36 cellular contexts compared by ENCODE assay signal in the genomic region with DNA sequence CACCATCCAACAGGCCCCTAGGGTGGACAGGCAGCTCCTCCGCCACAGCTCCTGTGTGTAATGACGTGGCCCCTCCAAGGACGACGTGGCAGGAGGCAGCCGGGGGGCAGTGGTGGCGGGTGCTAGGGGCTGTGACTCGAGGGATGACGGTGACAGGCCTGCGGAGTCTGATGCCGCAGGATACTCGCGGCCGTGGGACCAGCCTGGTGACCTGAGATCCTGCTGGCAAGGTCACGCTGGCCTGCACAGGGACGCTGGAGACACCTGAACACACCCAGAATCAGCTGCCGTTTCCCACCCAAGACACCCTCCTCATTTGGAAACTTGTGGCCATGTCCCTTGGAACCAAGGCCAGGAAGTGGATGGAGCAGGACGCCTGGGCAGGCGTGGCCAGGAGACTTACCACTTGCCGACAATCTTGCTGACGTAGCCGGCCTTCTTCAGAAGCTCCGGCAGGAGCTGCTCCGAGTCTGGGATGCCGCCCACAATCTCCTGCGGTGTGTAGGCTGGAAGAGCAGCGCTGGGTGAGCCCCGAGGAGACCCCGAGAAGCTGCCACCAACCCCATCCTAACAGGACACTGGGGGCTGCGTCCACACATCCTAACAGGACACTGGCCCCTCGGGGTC. TPM values are rescaled to one million over a fixed set of nuclear protein-coding genes. Genes with fewer than 3 reads are reported as not detected.
"Had no signal": no experiment of that assay in that cellular context is flagged by ENCODE, and none has a peak within 500 bp of the region (broad histone marks: within the 10 kb centered on the region; RNA-seq: fewer than 3 reads in every experiment).

No MANE protein-coding gene starts in this region.

- H3K4me3 ChIP-seq: coronary artery, esophagus muscularis mucosa, gastroesophageal sphincter, heart right ventricle, mucosa of descending colon, neural progenitor cell, prostate gland, right atrium auricular region, smooth muscle cell, stomach, thyroid gland, vagina had no signal

- H3K9ac ChIP-seq: neural progenitor cell had no signal

- H3K9me3 ChIP-seq: esophagus muscularis mucosa, gastroesophageal sphincter, heart right ventricle, mucosa of descending colon, prostate gland, right atrium auricular region, stomach, thyroid gland, vagina had no signal

- H3K27ac ChIP-seq: coronary artery, esophagus muscularis mucosa, foreskin keratinocyte, gastroesophageal sphincter, heart right ventricle, neural progenitor cell, prostate gland, right atrium auricular region, stomach, thyroid gland, vagina had no signal

- H3K4me1 ChIP-seq: esophagus muscularis mucosa, foreskin keratinocyte, gastroesophageal sphincter, neural progenitor cell, prostate gland, right atrium auricular region, stomach, thyroid gland, vagina had no signal

- H3K36me3 ChIP-seq: neural progenitor cell had no signal

- H3K4me2 ChIP-seq: neural progenitor cell, smooth muscle cell had no signal

- DNase-seq: dermis blood vessel endothelial cell; effector memory CD4-positive, alpha-beta T cell; foreskin keratinocyte; heart right ventricle; hippocampal formation; immature natural killer cell; islet precursor cell; kidney glomerular epithelial cell; left colon; left ventricle myocardium superior; mesenchymal stem cell; mucosa of descending colon; naive B cell; stimulated activated CD4-positive, alpha-beta T cell treated with anti-CD3 and anti-CD28 coated beads, Interleukin-2, amount 100 ng/mL, for 24 hours; stimulated activated CD4-positive, alpha-beta T cell treated with anti-CD3 and anti-CD28 coated beads, Interleukin-4, amount 100 ng/mL, for 24 hours; stimulated activated naive CD4-positive, alpha-beta T cell treated with Interleukin-2 at 50 U/mL for 16 hours; stomach; thyroid gland; trophoblast cell had no signal

- H3K27me3 ChIP-seq: esophagus muscularis mucosa, foreskin keratinocyte, gastroesophageal sphincter, heart right ventricle, neural progenitor cell, right atrium auricular region, stomach, thyroid gland, vagina had no signal

- ATAC-seq: foreskin keratinocyte; gastroesophageal sphincter; heart right ventricle; left colon; left ventricle myocardium superior; mucosa of descending colon; sciatic nerve; stimulated activated effector memory CD8-positive, alpha-beta T cell treated with anti-CD3 and anti-CD28 coated beads, Interleukin-12 subunit alpha, Interleukin-12 subunit beta, amount 100 ng/mL, for 72 hours had no signal

RNA-seq across cellular contexts. Expression of gene PABPN1L, which starts 25.8 kb away (rescaled TPM):
- total RNA-seq: dermis blood vessel endothelial cell, endothelial cell of umbilical vein, epithelial cell of proximal tubule, esophagus muscularis mucosa, fibroblast of lung, foreskin keratinocyte, left colon, left ventricle myocardium superior, lung microvascular endothelial cell, mucosa of descending colon, osteocyte, right atrium auricular region, sciatic nerve, smooth muscle cell, stomach, subcutaneous adipose tissue, thyroid gland, ureter, vagina had no signal
- polyA plus RNA-seq: endothelial cell of umbilical vein, fibroblast of lung, foreskin keratinocyte, heart right ventricle, immature natural killer cell, smooth muscle cell had no signal
